ENCODE assay signal across 9 cellular contexts in the genomic region with DNA sequence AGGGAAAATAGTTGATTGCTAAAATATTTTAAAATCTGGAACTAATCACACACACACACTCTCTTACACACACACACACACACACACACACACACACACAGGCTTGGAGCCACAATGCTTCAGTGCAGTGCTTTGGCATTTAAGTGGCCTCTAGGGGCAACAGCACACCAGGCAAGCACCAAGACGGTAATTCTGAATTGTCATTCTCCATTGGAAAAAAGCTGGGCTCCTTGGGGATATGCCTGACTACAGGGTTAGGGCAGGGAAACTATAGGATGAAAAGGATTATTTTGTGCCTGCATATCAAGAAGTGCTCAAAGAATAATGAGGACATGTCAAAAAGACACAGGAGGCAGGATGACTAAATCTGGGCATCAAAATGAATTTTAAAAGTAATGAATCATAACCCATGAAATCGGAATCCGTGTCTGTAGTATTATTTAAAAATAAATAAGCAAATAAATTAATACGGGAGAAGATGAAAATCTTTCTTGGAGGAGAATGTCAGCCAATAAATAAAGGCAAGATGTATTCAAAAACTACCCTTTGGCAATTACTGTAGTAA. TPM values are rescaled to one million over a fixed set of nuclear protein-coding genes. Genes with fewer than 3 reads are reported as not detected.
DNase-seq lines count a peak whose midpoint lies in the region; ATAC-seq, FAIRE-seq and TF ChIP-seq lines count a peak whose summit lies in the region.
"Had no signal": no experiment of that assay in that cellular context is flagged by ENCODE, and none has a peak within 500 bp of the region (broad histone marks: within the 10 kb centered on the region; RNA-seq: fewer than 3 reads in every experiment).

No MANE protein-coding gene starts in this region.

- H4K20me1 ChIP-seq in DOHH2 (ENCODE audit: control insufficient read depth, insufficient read depth, low read depth, low read length), result no peaks in the 10 kb centered on the region

- no peak for FAIRE-seq in small intestine (lab: Jason Lieb, UNC)

- H3K27ac ChIP-seq in DOHH2 (ENCODE audit: low read depth, low read length) (no peak overlapping the region), heart right ventricle (no peak overlapping the region), small intestine (ENCODE audit: low read depth in 1 of 2, low read length in 1 of 2) (no peak overlapping the region)

- H3K9me3 ChIP-seq in DOHH2 (ENCODE audit: control insufficient read depth, insufficient read depth, low read length) (no peaks in the 10 kb centered on the region), heart right ventricle (no peaks in the 10 kb centered on the region), small intestine (ENCODE audit: control insufficient read depth, low read depth) (no peaks in the 10 kb centered on the region)

- no peaks in the 10 kb centered on the region for H3K79me2 ChIP-seq in DOHH2 (ENCODE audit: control insufficient read depth, low read length)

- peak overlapping the region; percentile 85 for H3K27ac Mint-ChIP-seq in activated CD4-positive, alpha-beta memory T cell treated with anti-CD3 and anti-CD28 coated beads, Interleukin-2, amount 10 ng/mL, durations not matched to agents 7 days and 5 days

- peaks cover 4% of the 10 kb centered on the region for H3K27me3 Mint-ChIP-seq in activated CD4-positive, alpha-beta memory T cell treated with anti-CD3 and anti-CD28 coated beads, Interleukin-2, amount 10 ng/mL, durations not matched to agents 7 days and 5 days

- POLR2A ChIA-PET in activated CD4-positive, alpha-beta memory T cell treated with anti-CD3 and anti-CD28 coated beads, Interleukin-2, amount 10 ng/mL, durations not matched to agents 7 days and 5 days (lab: Charles Lee), result interaction anchor here (1.6 to 3.0 kb wide), 4 partner anchors 12 to 147 kb away, joined by 3 to 15 read pairs (median 9); no protein-coding TSS in a partner anchor

- H3K36me3 Mint-ChIP-seq in activated CD4-positive, alpha-beta memory T cell treated with anti-CD3 and anti-CD28 coated beads, Interleukin-2, amount 10 ng/mL, durations not matched to agents 7 days and 5 days (ENCODE audit: low read depth), result peaks cover 12% of the 10 kb centered on the region

- 64 to 70% methylated on average over 4 of the region's 4 CpGs for WGBS in heart right ventricle, 2 donors
- WGBS in small intestine, 3 donors, result 42 to 72% (median 57%) methylated on average over 4 of the region's 4 CpGs

- H3K4me1 Mint-ChIP-seq in activated CD4-positive, alpha-beta memory T cell treated with anti-CD3 and anti-CD28 coated beads, Interleukin-2, amount 10 ng/mL, durations not matched to agents 7 days and 5 days, result peaks cover 45% of the 10 kb centered on the region

- ATAC-seq in GM19463 (IDR thresholded peaks at IDR 0.05; ENCODE audit: unreplicated experiment) (peak; percentile 9), heart right ventricle (peak in 6 of 8 donors; percentile 44 to 67 (median 61))

- DNase-seq in Kasumi-1 (lab: John Stamatoyannopoulos, UW) (peak; percentile 42 to 46), heart right ventricle (peak in 1 of 2 donors; percentile 29), small intestine (peak; percentile 48), dedifferentiated amniotic fluid mesenchymal stem cell (ENCODE audit: extremely low spot score) (no peak)
- DNase-seq in activated CD4-positive, alpha-beta memory T cell treated with anti-CD3 and anti-CD28 coated beads, Interleukin-2, amount 10 ng/mL, durations not matched to agents 7 days and 5 days, result peak; percentile 39
- DNase-seq in activated effector memory CD4-positive, alpha-beta T cell treated with Interleukin-2 at 50 U/mL for 16 hours, result no peak

- no peak overlapping the region for H3K4me2 ChIP-seq in DOHH2 (ENCODE audit: low read length)

- no peaks in the 10 kb centered on the region for H3K4me1 ChIP-seq in DOHH2 (ENCODE audit: control insufficient read depth, low read length)
- H3K4me1 ChIP-seq in heart right ventricle, result no peaks in the 10 kb centered on the region
- no peaks in the 10 kb centered on the region for H3K4me1 ChIP-seq in small intestine (ENCODE audit: control insufficient read depth in 2 of 2, insufficient read depth in 1 of 2, low read depth in 1 of 2, low read length in 1 of 2)

- intact Hi-C loops in heart right ventricle (cut with DNase I), result loop anchor here in 5 of 10 donors (10.0 kb wide), 3 partner anchors 121 to 549 kb away; no protein-coding TSS in a partner anchor

- TF ChIP-seq CTCF in DOHH2 (IDR thresholded peaks at IDR 0.05; ENCODE audit: low read depth, low read length, poor library complexity, severe bottlenecking), result peak; percentile 56
- TF ChIP-seq CTCF in heart right ventricle (IDR thresholded peaks at IDR 0.05), result peak in 7 of 9 donors; percentile 17 to 53 (median 33)

- CTCF ChIA-PET in activated CD4-positive, alpha-beta memory T cell treated with anti-CD3 and anti-CD28 coated beads, Interleukin-2, amount 10 ng/mL, durations not matched to agents 7 days and 5 days (lab: Charles Lee), result interaction anchor here (0.6 to 7.0 kb wide), 9 partner anchors 9 to 149 kb away, joined by 3 to 37 read pairs (median 7); no protein-coding TSS in a partner anchor

- H3K36me3 ChIP-seq in DOHH2 (ENCODE audit: control insufficient read depth, low read length) (no peaks in the 10 kb centered on the region), heart right ventricle (peaks cover 0 to 100% (median 18%) of the 10 kb centered on the region in 9 donors), small intestine (ENCODE audit: control insufficient read depth in 2 of 2, insufficient read depth in 2 of 2, low read length in 2 of 2) (peaks cover 5 to 6% of the 10 kb centered on the region in 2 donors)

- H3K9me3 Mint-ChIP-seq in activated CD4-positive, alpha-beta memory T cell treated with anti-CD3 and anti-CD28 coated beads, Interleukin-2, amount 10 ng/mL, durations not matched to agents 7 days and 5 days, result no peaks in the 10 kb centered on the region

- H3K4me3 ChIP-seq in DOHH2 (ENCODE audit: low read length), result no peak overlapping the region
- H3K4me3 ChIP-seq in heart right ventricle, result no peak overlapping the region
- no peak overlapping the region for H3K4me3 ChIP-seq in small intestine (ENCODE audit: low read depth in 1 of 2, low read length in 2 of 2)

- H3K9me2 ChIP-seq in DOHH2 (replicated peaks; ENCODE audit: control insufficient read depth, low read length), result no peaks in the 10 kb centered on the region

- H3K27me3 ChIP-seq in DOHH2 (ENCODE audit: control insufficient read depth, low read length) (peaks cover 22% of the 10 kb centered on the region), heart right ventricle (no peaks in the 10 kb centered on the region), small intestine (ENCODE audit: control insufficient read depth in 2 of 2, insufficient read depth in 2 of 2, low read length in 2 of 2) (no peaks in the 10 kb centered on the region)

- H3K4me3 Mint-ChIP-seq in activated CD4-positive, alpha-beta memory T cell treated with anti-CD3 and anti-CD28 coated beads, Interleukin-2, amount 10 ng/mL, durations not matched to agents 7 days and 5 days, result no peak overlapping the region

- no peaks in the 10 kb centered on the region for H3F3A ChIP-seq in DOHH2 (ENCODE audit: control insufficient read depth, insufficient read depth)

RNA-seq across cellular contexts. Expression of gene DDC, which starts 30.4 kb away (rescaled TPM):
- not detected for total RNA-seq in activated CD4-positive, alpha-beta memory T cell treated with anti-CD3 and anti-CD28 coated beads, Interleukin-2, amount 10 ng/mL, durations not matched to agents 7 days and 5 days
- not detected for total RNA-seq in heart right ventricle
- polyA plus RNA-seq in heart right ventricle (not detected), small intestine (100 to 1,000 TPM; 127 to 689 (median 418) TPM)
- total RNA-seq: T-helper 2 cell treated with Interferon-gamma antibody and Interleukin-4, amounts not matched to agents 100 ng/mL and 5 ng/mL, for 36 hours had no signal

Comparison
In these comparisons a context has a peak if more than half of its experiments do, and no peak if none do; other contexts are left out.
1. DNase-seq: peak in Kasumi-1 (2 of 2), activated CD4-positive, alpha-beta memory T cell treated with anti-CD3 and anti-CD28 coated beads, Interleukin-2, amount 10 ng/mL, durations not matched to agents 7 days and 5 days (single experiment) and small intestine (single experiment); none in activated effector memory CD4-positive, alpha-beta T cell treated with Interleukin-2 at 50 U/mL for 16 hours (single experiment) and dedifferentiated amniotic fluid mesenchymal stem cell (single experiment).